ENCODE assay signal across 8 cellular contexts in genomic region chr3:152271465-152272035, GRCh38. TPM values are rescaled to one million over a fixed set of nuclear protein-coding genes. Genes with fewer than 3 reads are reported as not detected.
A peak's percentile ranks its signal among the peaks of the same experiment; 100 is the strongest.
DNase-seq lines count a peak whose midpoint lies in the region; ATAC-seq and TF ChIP-seq lines count a peak whose summit lies in the region.

No MANE protein-coding gene starts in this region.

- H3K9me3 ChIP-seq in OCI-LY7 (ENCODE audit: low read length) (no peaks in the 10 kb centered on the region; the same call in 1 of the 2 replicates), psoas muscle (no peaks in the 10 kb centered on the region)

- H3K27ac ChIP-seq in OCI-LY7 (ENCODE audit: low read depth, low read length, poor library complexity, severe bottlenecking) (no peak overlapping the region), epithelial cell of prostate (peak overlapping the region; percentile 95), psoas muscle (peak overlapping the region; percentile 99)

- no peaks in the 10 kb centered on the region for H3K9me3 Mint-ChIP-seq in Calu3 (ENCODE audit: low read depth, unreplicated experiment)

- peak overlapping the region; percentile 79 for H3K4me3 ChIP-seq in OCI-LY7 (ENCODE audit: low read depth, low read length, poor library complexity, severe bottlenecking)
- peak overlapping the region; percentile 91 for H3K4me3 ChIP-seq in psoas muscle

- peaks cover 66% of the 10 kb centered on the region for H3K36me3 Mint-ChIP-seq in Calu3 (ENCODE audit: insufficient read depth, unreplicated experiment)

- peaks cover 68% of the 10 kb centered on the region for H3K4me1 ChIP-seq in OCI-LY7 (ENCODE audit: insufficient read depth, low read length, poor library complexity, severe bottlenecking)
- H3K4me1 ChIP-seq in psoas muscle, result peaks cover 44% of the 10 kb centered on the region

- TF ChIP-seq CTCF in Calu3 (IDR thresholded peaks at IDR 0.05; ENCODE audit: unreplicated experiment) (no peak), OCI-LY7 (conservative IDR thresholded peaks at IDR 0.05; ENCODE audit: low read length) (no peak), psoas muscle (IDR thresholded peaks at IDR 0.05) (no peak)

- DNase-seq in Calu3 (no peak), OCI-LY7 (ENCODE audit: low spot score) (no peak), epithelial cell of prostate (ENCODE audit: low read depth, low spot score) (no peak), psoas muscle (no peak), UCSD-AML1 (lab: John Stamatoyannopoulos, UW; ENCODE audit: unreplicated experiment) (no peak), NCI-H2029 treated with DMSO at 0.1 percent for 48 hours (lab: John Stamatoyannopoulos, UW) (no peak)

- H2AFZ ChIP-seq in OCI-LY7 (ENCODE audit: low read length), result no peak overlapping the region

- H3K79me2 ChIP-seq in OCI-LY7 (ENCODE audit: insufficient read depth, low read depth, low read length), result peaks cover 85% of the 10 kb centered on the region

- no peaks in the 10 kb centered on the region for H3K27me3 ChIP-seq in psoas muscle (ENCODE audit: insufficient read depth in 3 of 3, low read length in 2 of 3)

- POLR2A ChIA-PET in OCI-LY7 (lab: Charles Lee), result interaction anchor here (0.6 to 9.0 kb wide), 6 partner anchors 12 to 1513 kb away, joined by 3 to 79 read pairs (median 4); no protein-coding TSS in a partner anchor

- peaks cover 45% of the 10 kb centered on the region for H3K4me1 Mint-ChIP-seq in Calu3 (ENCODE audit: low read depth, unreplicated experiment)

- CTCF ChIA-PET in Calu3 (lab: Charles Lee) (interaction anchor here (0.7 kb wide), 1 partner anchor 74 kb away, joined by 3 read pairs; no protein-coding TSS in a partner anchor), OCI-LY7 (lab: Charles Lee; ENCODE audit: unreplicated experiment) (no interaction called here)

- no peaks in the 10 kb centered on the region for H3K9me2 ChIP-seq in OCI-LY7 (ENCODE audit: insufficient read depth, low read length)

- peak overlapping the region; percentile 88 for H3K4me3 Mint-ChIP-seq in Calu3 (ENCODE audit: low read depth, unreplicated experiment)

- peak overlapping the region; percentile 94 for H3K27ac Mint-ChIP-seq in Calu3 (ENCODE audit: unreplicated experiment)

- WGBS in psoas muscle, 3 donors, result 27 to 50% (median 28%) methylated on average over 3 of the region's 3 CpGs

- H3K27me3 Mint-ChIP-seq in Calu3 (ENCODE audit: unreplicated experiment), result no peaks in the 10 kb centered on the region

- no peak for ATAC-seq in psoas muscle
- ATAC-seq in GM21737 (IDR thresholded peaks at IDR 0.05; ENCODE audit: unreplicated experiment), result no peak
- no peak for ATAC-seq in GM18502 (IDR thresholded peaks at IDR 0.05; ENCODE audit: poor library complexity, unreplicated experiment)

- peaks cover 40% of the 10 kb centered on the region for H3K36me3 ChIP-seq in OCI-LY7 (ENCODE audit: insufficient read depth, low read length)
- no peaks in the 10 kb centered on the region for H3K36me3 ChIP-seq in psoas muscle (ENCODE audit: insufficient read depth in 1 of 2, low read depth in 1 of 2)

- H3K4me2 ChIP-seq in OCI-LY7 (ENCODE audit: low read length), result peak overlapping the region; percentile 92

- intact Hi-C loops in Calu3 (cut with micrococcal nuclease; ENCODE audit: unreplicated experiment) (loop anchor here (2.0 to 10.0 kb wide), 5 partner anchors 59 to 837 kb away; no protein-coding TSS in a partner anchor), OCI-LY7 (cut with micrococcal nuclease; ENCODE audit: unreplicated experiment) (no loop called here), psoas muscle (cut with DNase I) (no loop called here)

- BruUV-seq in Calu3 (replicated peaks; lab: Mats Ljungman, UMichigan), result no TSS peak
- BruUV-seq in OCI-LY7 (replicated peaks; lab: Mats Ljungman, UMichigan), result no TSS peak

- peaks cover 55% of the 10 kb centered on the region for H4K20me1 ChIP-seq in OCI-LY7 (ENCODE audit: insufficient read depth, low read length)

RNA-seq across cellular contexts. Expression of gene MBNL1, which starts 2.8 kb away (rescaled TPM):
- total RNA-seq in Calu3 (2022) (164 and 183 TPM in 2 replicates), OCI-LY7 (2022) (174 and 184 TPM in 2 replicates), psoas muscle (100 to 1,000 TPM; 179 to 281 (median 242) TPM)
- 125 and 163 TPM in 2 replicates for total RNA-seq in OCI-LY7 (2014; rRNA removed; shearing (Covaris generic))
- polyA plus RNA-seq in psoas muscle, result 100 to 1,000 TPM in 2 of 3 donors, 10 to 100 TPM in 1; 27.4 to 168 (median 108) TPM
